In the genomic region with DNA sequence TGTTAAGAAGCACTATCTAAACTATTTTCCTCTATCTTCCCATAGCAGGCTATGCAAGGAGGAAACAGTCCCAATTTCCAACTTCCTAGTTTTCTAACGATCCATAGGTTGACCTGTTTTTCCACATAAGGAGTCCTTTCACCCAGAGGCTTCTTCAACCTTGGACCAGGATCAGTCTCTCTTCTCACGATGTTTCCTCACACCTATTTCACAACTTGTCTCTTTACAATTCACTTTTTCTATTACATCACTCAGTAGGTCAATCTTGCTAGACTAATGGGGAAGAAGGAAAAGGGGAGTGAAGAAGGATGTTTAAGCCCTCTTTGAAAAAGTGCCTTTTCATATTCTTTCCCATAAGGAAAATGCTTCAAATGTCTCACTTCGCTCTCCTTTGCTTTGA, we compare ENCODE assay signal across 16 cellular contexts. TPM values are rescaled to one million over a fixed set of nuclear protein-coding genes. Genes with fewer than 3 reads are reported as not detected.
DNase-seq lines count a peak whose midpoint lies in the region; ATAC-seq and TF ChIP-seq lines count a peak whose summit lies in the region.
"Had no signal": no experiment of that assay in that cellular context is flagged by ENCODE, and none has a peak within 500 bp of the region (broad histone marks: within the 10 kb centered on the region; RNA-seq: fewer than 3 reads in every experiment).

No MANE protein-coding gene starts in this region.

- no peak overlapping the region for H3K4me3 ChIP-seq in liver (ENCODE audit: low read depth in 1 of 3, low read length in 3 of 3)
- no peak overlapping the region for H3K4me3 ChIP-seq in upper lobe of left lung
- H3K4me3 ChIP-seq: thoracic aorta had no signal

- peaks cover 18% of the 10 kb centered on the region for H3K4me1 Mint-ChIP-seq in endothelial cell (ENCODE audit: unreplicated experiment)
- H3K4me1 Mint-ChIP-seq: activated CD4-positive, alpha-beta T cell treated with anti-CD3 and anti-CD28 coated beads for 36 hours had no signal

- H3K36me3 ChIP-seq in liver (ENCODE audit: control insufficient read depth in 4 of 4, insufficient read depth in 3 of 4, low read depth in 1 of 4, low read length in 3 of 4) (peaks cover 0 to 11% (median 0%) of the 10 kb centered on the region in 4 donors), upper lobe of left lung (no peaks in the 10 kb centered on the region)
- H3K36me3 ChIP-seq: thoracic aorta had no signal

- no peaks in the 10 kb centered on the region for H3K9me3 Mint-ChIP-seq in endothelial cell (ENCODE audit: unreplicated experiment)
- H3K9me3 Mint-ChIP-seq: activated naive CD4-positive, alpha-beta T cell treated with anti-CD3 and anti-CD28 coated beads, Interleukin-2, amount 50 U/mL, for 72 hours had no signal

- no peak overlapping the region for H3K9ac ChIP-seq in liver (ENCODE audit: low read depth in 1 of 2, low read length in 2 of 2)

- no peaks in the 10 kb centered on the region for H3K27me3 Mint-ChIP-seq in endothelial cell (ENCODE audit: unreplicated experiment)

- no peak for TF ChIP-seq RAD21 in liver (IDR thresholded peaks at IDR 0.05)

- no peak for TF ChIP-seq EP300 in upper lobe of left lung (IDR thresholded peaks at IDR 0.05)

- ATAC-seq in upper lobe of left lung (ENCODE audit: low FRiP score in 2 of 2), result no peak
- no peak for ATAC-seq in HG02763 (IDR thresholded peaks at IDR 0.05; ENCODE audit: unreplicated experiment)
- ATAC-seq in HG02981 (IDR thresholded peaks at IDR 0.05; ENCODE audit: unreplicated experiment), result no peak
- ATAC-seq: activated CD4-positive, alpha-beta T cell treated with anti-CD3 and anti-CD28 coated beads for 36 hours; activated naive CD4-positive, alpha-beta T cell treated with anti-CD3 and anti-CD28 coated beads, Interleukin-2, amount 50 U/mL, for 72 hours; esophagus mucosa had no signal

- H3K36me3 Mint-ChIP-seq in endothelial cell (ENCODE audit: low read depth, unreplicated experiment), result no peaks in the 10 kb centered on the region
- H3K36me3 Mint-ChIP-seq: activated naive CD4-positive, alpha-beta T cell treated with anti-CD3 and anti-CD28 coated beads, Interleukin-2, amount 50 U/mL, for 72 hours had no signal

- peak; percentile 30 for DNase-seq in SKM-1 (lab: John Stamatoyannopoulos, UW; ENCODE audit: unreplicated experiment)
- DNase-seq in endothelial cell (ENCODE audit: low spot score), result no peak
- DNase-seq in upper lobe of left lung, result no peak
- DNase-seq in GM19238 (ENCODE audit: insufficient read length, low spot score), result no peak
- no peak for DNase-seq in inferior parietal cortex (ENCODE audit: extremely low spot score)
- DNase-seq: activated CD4-positive, alpha-beta T cell treated with anti-CD3 and anti-CD28 coated beads for 36 hours; NCI-H2029 treated with DMSO at 0.1 percent for 48 hours; NCI-H748 treated with DMSO at 0.1 percent for 48 hours; T-helper 2 cell had no signal

- peak overlapping the region; percentile 1 for H3K27ac Mint-ChIP-seq in endothelial cell (ENCODE audit: unreplicated experiment)
- H3K27ac Mint-ChIP-seq: activated CD4-positive, alpha-beta T cell treated with anti-CD3 and anti-CD28 coated beads for 36 hours; activated naive CD4-positive, alpha-beta T cell treated with anti-CD3 and anti-CD28 coated beads, Interleukin-2, amount 50 U/mL, for 72 hours had no signal

- H3K27me3 ChIP-seq in liver (ENCODE audit: control insufficient read depth in 4 of 4, insufficient read depth in 4 of 4, low read length in 3 of 4), result no peaks in the 10 kb centered on the region
- no peaks in the 10 kb centered on the region for H3K27me3 ChIP-seq in upper lobe of left lung

- H3K9me3 ChIP-seq in liver (ENCODE audit: control insufficient read depth in 4 of 4, low read length in 3 of 4) (no peaks in the 10 kb centered on the region), upper lobe of left lung (no peaks in the 10 kb centered on the region)
- H3K9me3 ChIP-seq: thoracic aorta had no signal

- TF ChIP-seq POLR2A in upper lobe of left lung (IDR thresholded peaks at IDR 0.05), result no peak

- no peak overlapping the region for H3K4me3 Mint-ChIP-seq in endothelial cell (ENCODE audit: unreplicated experiment)
- H3K4me3 Mint-ChIP-seq: activated CD4-positive, alpha-beta T cell treated with anti-CD3 and anti-CD28 coated beads for 36 hours had no signal

- TF ChIP-seq CTCF in endothelial cell (IDR thresholded peaks at IDR 0.05; ENCODE audit: unreplicated experiment) (no peak), liver (IDR thresholded peaks at IDR 0.05; ENCODE audit: low read depth, low read length, missing input control) (no peak), upper lobe of left lung (IDR thresholded peaks at IDR 0.05) (no peak)

- H3K27ac ChIP-seq in liver (ENCODE audit: low read depth in 1 of 2, low read length in 2 of 2), result peak overlapping the region; percentile 48 to 49
- H3K27ac ChIP-seq in upper lobe of left lung, result peak overlapping the region; percentile 46 to 82 (median 58)
- H3K27ac ChIP-seq: thoracic aorta had no signal

- 51% methylated on average over 3 of the region's 3 CpGs for WGBS in liver
- WGBS in upper lobe of left lung, 2 donors, result 47 to 51% methylated on average over 3 of the region's 3 CpGs

- peaks cover 4 to 32% (median 8%) of the 10 kb centered on the region in 4 donors for H3K4me1 ChIP-seq in liver (ENCODE audit: control insufficient read depth in 4 of 4, insufficient read depth in 4 of 4, low read length in 3 of 4)
- peaks cover 22 to 48% (median 25%) of the 10 kb centered on the region in 4 donors for H3K4me1 ChIP-seq in upper lobe of left lung

TF ChIP-seq in liver, 16 proteins besides CTCF, POLR2A, EP300 and RAD21:
- TF ChIP-seq, protein P1, sequence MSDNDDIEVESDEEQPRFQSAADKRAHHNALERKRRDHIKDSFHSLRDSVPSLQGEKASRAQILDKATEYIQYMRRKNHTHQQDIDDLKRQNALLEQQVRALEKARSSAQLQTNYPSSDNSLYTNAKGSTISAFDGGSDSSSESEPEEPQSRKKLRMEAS (IDR thresholded peaks at IDR 0.05), result no peak
- TF ChIP-seq RXRA (IDR thresholded peaks at IDR 0.05) (peak; percentile 13 to 61), FOXA1 (IDR thresholded peaks at IDR 0.05) (no peak), JUND (IDR thresholded peaks at IDR 0.05) (peak; percentile 18 to 40), HNF4A (conservative IDR thresholded peaks at IDR 0.05) (peak; percentile 69 to 75)
- TF ChIP-seq, protein P2, sequence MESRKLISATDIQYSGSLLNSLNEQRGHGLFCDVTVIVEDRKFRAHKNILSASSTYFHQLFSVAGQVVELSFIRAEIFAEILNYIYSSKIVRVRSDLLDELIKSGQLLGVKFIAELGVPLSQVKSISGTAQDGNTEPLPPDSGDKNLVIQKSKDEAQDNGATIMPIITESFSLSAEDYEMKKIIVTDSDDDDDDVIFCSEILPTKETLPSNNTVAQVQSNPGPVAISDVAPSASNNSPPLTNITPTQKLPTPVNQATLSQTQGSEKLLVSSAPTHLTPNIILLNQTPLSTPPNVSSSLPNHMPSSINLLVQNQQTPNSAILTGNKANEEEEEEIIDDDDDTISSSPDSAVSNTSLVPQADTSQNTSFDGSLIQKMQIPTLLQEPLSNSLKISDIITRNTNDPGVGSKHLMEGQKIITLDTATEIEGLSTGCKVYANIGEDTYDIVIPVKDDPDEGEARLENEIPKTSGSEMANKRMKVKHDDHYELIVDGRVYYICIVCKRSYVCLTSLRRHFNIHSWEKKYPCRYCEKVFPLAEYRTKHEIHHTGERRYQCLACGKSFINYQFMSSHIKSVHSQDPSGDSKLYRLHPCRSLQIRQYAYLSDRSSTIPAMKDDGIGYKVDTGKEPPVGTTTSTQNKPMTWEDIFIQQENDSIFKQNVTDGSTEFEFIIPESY (IDR thresholded peaks at IDR 0.05), result peak; percentile 55

RNA-seq across cellular contexts. Expression of a gene that starts 15.9 kb away (rescaled TPM):
- total RNA-seq in endothelial cell (ENCODE audit: unreplicated experiment) (1.9 TPM), liver (10 to 100 TPM; 18.3 to 20.6 TPM), upper lobe of left lung (10 to 100 TPM; 11.0 to 30.6 (median 23.7) TPM)
- polyA plus RNA-seq in liver, result 10 to 100 TPM in 1 of 2 donors, 1 to 10 TPM in 1; 9.7 to 24.0 TPM
- total RNA-seq: activated CD4-positive, alpha-beta T cell treated with anti-CD3 and anti-CD28 coated beads for 36 hours; activated naive CD4-positive, alpha-beta T cell treated with anti-CD3 and anti-CD28 coated beads, Interleukin-2, amount 50 U/mL, for 72 hours; mononuclear cell had no signal
